15 cellular contexts compared by ENCODE assay signal in the genomic region with DNA sequence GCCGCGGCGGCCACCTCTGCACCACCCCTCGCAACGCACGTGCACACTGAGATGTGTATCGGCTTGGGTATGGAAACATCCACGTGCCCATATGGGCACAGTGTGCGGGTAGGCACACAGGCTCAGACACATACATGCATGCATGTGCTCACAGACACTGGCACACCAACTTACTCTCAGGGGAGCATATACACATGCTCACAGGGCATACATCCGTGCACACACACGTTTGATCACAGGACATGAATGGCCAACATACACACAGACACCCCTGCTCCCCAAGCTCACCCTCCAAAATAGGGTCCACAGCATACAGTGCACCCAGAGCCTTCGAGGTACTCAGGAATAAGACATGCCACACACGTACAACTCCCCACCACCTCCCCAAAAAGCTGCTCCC. TPM values are rescaled to one million over a fixed set of nuclear protein-coding genes. Genes with fewer than 3 reads are reported as not detected.
DNase-seq lines count a peak whose midpoint lies in the region; ATAC-seq and TF ChIP-seq lines count a peak whose summit lies in the region.
"Had no signal": no experiment of that assay in that cellular context is flagged by ENCODE, and none has a peak within 500 bp of the region (broad histone marks: within the 10 kb centered on the region; RNA-seq: fewer than 3 reads in every experiment).

No MANE protein-coding gene starts in this region.

- no peaks in the 10 kb centered on the region for H3K36me3 Mint-ChIP-seq in activated naive CD8-positive, alpha-beta T cell
- H3K36me3 Mint-ChIP-seq in activated naive CD8-positive, alpha-beta T cell treated with anti-CD3 and anti-CD28 coated beads, Interleukin-2, amount 50 U/mL, for 24 hours (ENCODE audit: low read depth), result no peaks in the 10 kb centered on the region

- POLR2A ChIA-PET in Panc1 (lab: Charles Lee), result no interaction called here

- no peak overlapping the region for H3K27ac Mint-ChIP-seq in activated naive CD8-positive, alpha-beta T cell
- no peak overlapping the region for H3K27ac Mint-ChIP-seq in activated naive CD8-positive, alpha-beta T cell treated with anti-CD3 and anti-CD28 coated beads, Interleukin-2, amount 50 U/mL, for 24 hours

- no TSS peak for BruUV-seq in Panc1 (replicated peaks; lab: Mats Ljungman, UMichigan)

- intact Hi-C loops in Panc1 (cut with micrococcal nuclease; ENCODE audit: unreplicated experiment), result no loop called here

- H3K4me3 ChIP-seq in Panc1 (ENCODE audit: low read depth in 2 of 2, low read length in 2 of 2) (no peak overlapping the region), iPS-18c (ENCODE audit: insufficient read depth, low read depth, low read length) (peak overlapping the region; percentile 58), thoracic aorta (peak overlapping the region; percentile 58)

- H3K4me3 Mint-ChIP-seq in activated naive CD8-positive, alpha-beta T cell, result peak overlapping the region; percentile 69
- H3K4me3 Mint-ChIP-seq in activated naive CD8-positive, alpha-beta T cell treated with anti-CD3 and anti-CD28 coated beads, Interleukin-2, amount 50 U/mL, for 24 hours, result no peak overlapping the region

- H3K27me3 ChIP-seq in Panc1 (ENCODE audit: control insufficient read depth, insufficient read depth, low read length) (peaks cover 25% of the 10 kb centered on the region), thoracic aorta (replicated peaks; ENCODE audit: insufficient read depth) (no peaks in the 10 kb centered on the region)

- TF ChIP-seq CTCF in Panc1 (IDR thresholded peaks at IDR 0.05), result no peak
- TF ChIP-seq CTCF in thoracic aorta (IDR thresholded peaks at IDR 0.05), result no peak

- H3K4me1 ChIP-seq in Panc1 (ENCODE audit: control insufficient read depth, insufficient read depth, low read length), result no peaks in the 10 kb centered on the region
- peaks cover 0 to 22% of the 10 kb centered on the region in 2 donors for H3K4me1 ChIP-seq in thoracic aorta (ENCODE audit: control insufficient read depth in 1 of 2, low read depth in 2 of 2)
- H3K4me1 ChIP-seq: lower lobe of right lung had no signal

- H3K27me3 Mint-ChIP-seq in activated naive CD8-positive, alpha-beta T cell, result peaks cover 11% of the 10 kb centered on the region
- peaks cover 28% of the 10 kb centered on the region for H3K27me3 Mint-ChIP-seq in activated naive CD8-positive, alpha-beta T cell treated with anti-CD3 and anti-CD28 coated beads, Interleukin-2, amount 50 U/mL, for 24 hours

- H3K4me1 Mint-ChIP-seq in activated naive CD8-positive, alpha-beta T cell (ENCODE audit: low read depth), result peaks cover 5% of the 10 kb centered on the region
- no peaks in the 10 kb centered on the region for H3K4me1 Mint-ChIP-seq in activated naive CD8-positive, alpha-beta T cell treated with anti-CD3 and anti-CD28 coated beads, Interleukin-2, amount 50 U/mL, for 24 hours

- H3K36me3 ChIP-seq in Panc1 (ENCODE audit: control insufficient read depth, insufficient read depth, low read length), result no peaks in the 10 kb centered on the region
- H3K36me3 ChIP-seq in thoracic aorta, result no peaks in the 10 kb centered on the region
- H3K36me3 ChIP-seq: lower lobe of right lung had no signal

- no peak for DNase-seq in activated naive CD8-positive, alpha-beta T cell treated with anti-CD3 and anti-CD28 coated beads, Interleukin-2, amount 50 U/mL, for 24 hours
- no peak for DNase-seq in Panc1 (ENCODE audit: low read depth, low spot score)
- DNase-seq in thoracic aorta (ENCODE audit: low spot score), result no peak
- no peak for DNase-seq in Ammon's horn (ENCODE audit: low spot score)
- DNase-seq: activated CD4-positive, CD25-positive, alpha-beta regulatory T cell treated with anti-CD3 and anti-CD28 coated beads, Interleukin-2, amount 50 U/mL, for 72 hours; foreskin fibroblast; lower lobe of right lung; trophoblast cell had no signal

- in situ Hi-C loops in Panc1 (cut with HindIII; ENCODE audit: low pct_unique_long_range_greater_than_20kb, low sequenced_read_pairs), result no loop called here

- no peak for ATAC-seq in activated naive CD8-positive, alpha-beta T cell treated with anti-CD3 and anti-CD28 coated beads, Interleukin-2, amount 50 U/mL, for 24 hours
- ATAC-seq in Panc1, result peak; percentile 12; the same call in 1 of the 2 replicates
- no peak for ATAC-seq in thoracic aorta (ENCODE audit: insufficient number of reproducible peaks, low FRiP score, low read depth)
- no peak for ATAC-seq in HG03097 (IDR thresholded peaks at IDR 0.05; ENCODE audit: low FRiP score, unreplicated experiment)
- ATAC-seq in GM21423 (IDR thresholded peaks at IDR 0.05; ENCODE audit: unreplicated experiment), result no peak
- ATAC-seq: lower lobe of right lung had no signal

- H3K27ac ChIP-seq in Panc1 (ENCODE audit: low read length) (no peak overlapping the region), thoracic aorta (no peak overlapping the region)
- H3K27ac ChIP-seq: lower lobe of right lung had no signal

- no peaks in the 10 kb centered on the region for H3K9me3 ChIP-seq in Panc1 (ENCODE audit: control insufficient read depth, insufficient read depth, low read depth, low read length)
- peaks cover 2% of the 10 kb centered on the region for H3K9me3 ChIP-seq in iPS-18c (ENCODE audit: control insufficient read depth, insufficient read depth, low read length)
- H3K9me3 ChIP-seq in thoracic aorta, result no peaks in the 10 kb centered on the region
- H3K9me3 ChIP-seq: lower lobe of right lung had no signal

- no peaks in the 10 kb centered on the region for H3K9me3 Mint-ChIP-seq in activated naive CD8-positive, alpha-beta T cell (ENCODE audit: low read depth)
- H3K9me3 Mint-ChIP-seq in activated naive CD8-positive, alpha-beta T cell treated with anti-CD3 and anti-CD28 coated beads, Interleukin-2, amount 50 U/mL, for 24 hours, result no peaks in the 10 kb centered on the region

- CTCF ChIA-PET in Panc1 (lab: Charles Lee), result interaction anchor here (0.5 to 0.6 kb wide), 3 partner anchors 102 to 324 kb away, joined by 5 to 8 read pairs (median 5); no protein-coding TSS in a partner anchor

RNA-seq across cellular contexts. Expression of gene SLC22A12, which starts 52.9 kb away (rescaled TPM):
- total RNA-seq in Panc1 (2021; ENCODE audit: unreplicated experiment) (not detected), thoracic aorta (not detected)
- not detected for polyA plus RNA-seq in Panc1 (2012; ENCODE audit: insufficient read length)
- total RNA-seq: chondrocyte, lower lobe of right lung, NCI-H460 had no signal
- polyA plus RNA-seq: BJ had no signal

Comparison
In these comparisons a context has a peak if more than half of its experiments do, and no peak if none do; other contexts are left out.
1. H3K4me3 ChIP-seq: peak in iPS-18c (single experiment) and thoracic aorta (single experiment); none in Panc1 (0 of 2).